Comparison of ENCODE assay signal across 23 cellular contexts in the genomic region with DNA sequence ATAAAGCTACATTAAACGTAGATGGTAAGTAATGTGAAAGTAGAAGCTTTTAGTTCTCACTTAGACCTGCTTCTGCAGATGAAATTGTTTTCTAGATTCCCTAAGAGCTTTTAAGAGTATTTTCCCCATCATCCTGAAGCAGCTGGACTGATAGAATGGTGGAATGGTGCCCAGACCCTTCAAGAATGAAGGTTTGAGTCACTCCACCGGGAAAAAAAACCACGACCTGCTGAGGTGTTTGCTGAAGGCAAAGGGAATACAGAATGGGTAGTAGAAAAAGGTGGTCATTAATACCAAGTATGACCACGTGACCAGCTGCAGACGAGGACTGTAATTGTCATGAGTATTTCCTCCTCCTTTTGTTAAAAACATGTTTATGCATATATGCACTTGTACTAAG.
"Had no signal": no experiment of that assay in that cellular context is flagged by ENCODE, and none has a peak within 500 bp of the region (broad histone marks: within the 10 kb centered on the region; RNA-seq: fewer than 3 reads in every experiment).

No MANE protein-coding gene starts in this region.

- H3K9me3 Mint-ChIP-seq: type B pancreatic cell had no signal

- ATAC-seq: activated CD4-positive, alpha-beta T cell treated with anti-CD3 and anti-CD28 coated beads for 36 hours; activated naive CD4-positive, alpha-beta T cell treated with anti-CD3 and anti-CD28 coated beads, Interleukin-2, amount 50 U/mL, for 72 hours; activated T-helper 17 cell treated with anti-CD3 and anti-CD28 coated beads, Interleukin-2, amount 50 U/mL, for 72 hours; heart right ventricle; lower lobe of right lung; WTC11 had no signal

- H3K4me1 Mint-ChIP-seq: activated CD4-positive, alpha-beta T cell treated with anti-CD3 and anti-CD28 coated beads for 36 hours; activated T-helper 17 cell treated with anti-CD3 and anti-CD28 coated beads, Interleukin-2, amount 50 U/mL, for 72 hours; naive B cell had no signal

- H3K27ac Mint-ChIP-seq: activated CD4-positive, alpha-beta T cell treated with anti-CD3 and anti-CD28 coated beads for 36 hours; activated naive CD4-positive, alpha-beta T cell treated with anti-CD3 and anti-CD28 coated beads, Interleukin-2, amount 50 U/mL, for 72 hours; activated T-cell treated with anti-CD3 and anti-CD28 coated beads, Interleukin-2, amount 50 U/mL, for 24 hours; activated T-helper 17 cell treated with anti-CD3 and anti-CD28 coated beads, Interleukin-2, amount 50 U/mL, for 72 hours; naive B cell; T-helper 1 cell treated with Interleukin-12 subunit alpha and Interleukin-12 subunit beta and Interleukin-4 antibody, amounts not matched to agents 30 μg/mL and 1 μg/mL, for 36 hours; type B pancreatic cell; WTC11 had no signal

- H3K27me3 Mint-ChIP-seq: activated CD4-positive, alpha-beta T cell treated with anti-CD3 and anti-CD28 coated beads for 36 hours; activated T-cell treated with anti-CD3 and anti-CD28 coated beads, Interleukin-2, amount 50 U/mL, for 24 hours; activated T-helper 17 cell treated with anti-CD3 and anti-CD28 coated beads, Interleukin-2, amount 50 U/mL, for 72 hours; naive B cell; type B pancreatic cell had no signal

- H3K4me3 Mint-ChIP-seq: activated CD4-positive, alpha-beta T cell treated with anti-CD3 and anti-CD28 coated beads for 36 hours; activated T-cell treated with anti-CD3 and anti-CD28 coated beads, Interleukin-2, amount 50 U/mL, for 24 hours; activated T-helper 17 cell treated with anti-CD3 and anti-CD28 coated beads, Interleukin-2, amount 50 U/mL, for 72 hours; naive B cell; T-helper 1 cell treated with Interleukin-12 subunit alpha and Interleukin-12 subunit beta and Interleukin-4 antibody, amounts not matched to agents 30 μg/mL and 1 μg/mL, for 36 hours; type B pancreatic cell; WTC11 had no signal

- H3K27ac ChIP-seq: heart right ventricle, lower lobe of right lung, spleen, thoracic aorta had no signal

- DNase-seq: activated CD4-positive, alpha-beta T cell treated with anti-CD3 and anti-CD28 coated beads for 36 hours; activated CD4-positive, alpha-beta T cell treated with anti-CD3 and anti-CD28 coated beads, Interleukin-2, amount 50 U/mL, for 4 hours; activated CD8-positive, alpha-beta memory T cell treated with anti-CD3 and anti-CD28 coated beads for 24 hours; activated CD8-positive, alpha-beta memory T cell treated with anti-CD3 and anti-CD28 coated beads, Interleukin-2, amount 50 U/mL, for 4 hours; activated T-cell treated with anti-CD3 and anti-CD28 coated beads, Interleukin-2, amount 50 U/mL, for 24 hours; aorta; heart right ventricle; kidney; lower lobe of right lung; naive B cell; occipital lobe; posterior cingulate gyrus; retina; spleen; stimulated activated CD4-positive, alpha-beta T cell treated with anti-CD3 and anti-CD28 coated beads, Interleukin-4, amount 100 ng/mL, for 24 hours; stimulated activated naive CD4-positive, alpha-beta T cell treated with Interleukin-2 at 50 U/mL for 16 hours; T1000 had no signal

- FAIRE-seq: kidney had no signal

- H3K27me3 ChIP-seq: heart right ventricle, spleen had no signal

- H3K36me3 Mint-ChIP-seq: activated naive CD4-positive, alpha-beta T cell treated with anti-CD3 and anti-CD28 coated beads, Interleukin-2, amount 50 U/mL, for 72 hours; naive B cell; type B pancreatic cell had no signal

- H3K9me3 ChIP-seq: lower lobe of right lung, thoracic aorta had no signal

- H3K36me3 ChIP-seq: heart right ventricle, lower lobe of right lung, spleen, thoracic aorta had no signal

- H3K4me3 ChIP-seq: heart right ventricle, lower lobe of right lung, spleen, thoracic aorta had no signal

- H3K4me1 ChIP-seq: heart right ventricle, lower lobe of right lung, spleen had no signal
